In the genomic region with DNA sequence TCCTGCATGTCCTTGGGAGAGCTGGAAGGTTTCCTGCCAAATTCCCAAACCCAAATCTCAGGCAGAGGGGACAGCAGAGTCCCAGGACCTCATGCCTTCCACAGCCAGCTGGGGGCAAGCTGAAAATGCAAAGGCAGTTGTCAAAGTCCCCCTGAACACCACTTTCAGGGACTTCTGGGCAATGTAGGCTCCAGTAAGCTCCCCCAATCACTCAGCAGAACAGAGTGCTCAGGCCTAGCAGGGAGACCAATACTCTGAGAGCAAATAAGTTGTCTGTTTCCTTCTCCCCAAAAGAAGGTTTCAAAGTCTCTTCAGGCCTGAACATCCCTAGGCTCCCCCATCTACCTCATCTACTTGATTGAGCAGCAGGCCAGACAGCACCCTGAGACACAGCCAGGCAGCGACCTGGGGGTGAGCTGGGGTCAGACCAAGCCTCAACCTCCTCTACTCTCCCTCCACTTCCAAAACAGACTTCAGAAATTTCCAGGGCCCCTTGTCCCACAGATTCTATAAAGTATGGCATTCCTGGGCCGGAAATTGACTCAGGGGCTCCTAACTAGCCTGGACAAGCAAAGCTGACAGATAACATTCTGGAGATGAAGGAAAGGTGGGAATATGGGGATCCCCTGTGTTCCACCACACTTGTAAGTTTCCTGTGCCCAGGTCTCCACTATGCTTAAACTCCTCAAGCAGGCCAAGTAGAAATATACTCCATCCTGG, we compare ENCODE assay signal across 8 cellular contexts. TPM values are rescaled to one million over a fixed set of nuclear protein-coding genes. Genes with fewer than 3 reads are reported as not detected.
A peak's percentile ranks its signal among the peaks of the same experiment; 100 is the strongest.
DNase-seq lines count a peak whose midpoint lies in the region; ATAC-seq and TF ChIP-seq lines count a peak whose summit lies in the region.

No MANE protein-coding gene starts in this region.

- peak overlapping the region; percentile 88; the same call in 1 of the 2 replicates for H3K9ac ChIP-seq in ES-I3 (ENCODE audit: low read depth, low read length)
- peak overlapping the region; percentile 89 for H3K9ac ChIP-seq in SU-DHL-6 (ENCODE audit: low read length)

- no peak for DNase-seq in fibroblast of mammary gland (ENCODE audit: low read depth)
- DNase-seq in psoas muscle = no peak
- DNase-seq in NCI-H1105 treated with DMSO at 0.1 percent for 48 hours (lab: John Stamatoyannopoulos, UW) = no peak
- DNase-seq in HuH-7.5 (ENCODE audit: low spot score) = no peak
- DNase-seq in GM19240 (ENCODE audit: insufficient read length, low spot score) = no peak
- DNase-seq in NCI-H1930 (lab: John Stamatoyannopoulos, UW) = no peak

- H3K4me2 ChIP-seq in SU-DHL-6 (ENCODE audit: low read depth, low read length, poor library complexity, severe bottlenecking) = peak overlapping the region; percentile 94

- H3K79me2 ChIP-seq in SU-DHL-6 (ENCODE audit: insufficient read depth, low read length) = no peaks in the 10 kb centered on the region

- no peak overlapping the region for H2AFZ ChIP-seq in SU-DHL-6 (ENCODE audit: low read depth, low read length, severe bottlenecking)

- H3K9me2 ChIP-seq in SU-DHL-6 (replicated peaks; ENCODE audit: insufficient read depth, low read length) = no peaks in the 10 kb centered on the region

- 43 to 53% (median 47%) methylated on average over 2 of the region's 2 CpGs for WGBS in psoas muscle, 3 donors

- no peaks in the 10 kb centered on the region for H4K20me1 ChIP-seq in SU-DHL-6 (ENCODE audit: low read depth, low read length)

- H3K36me3 ChIP-seq in ES-I3 (ENCODE audit: insufficient read depth, low read length) (no peaks in the 10 kb centered on the region), SU-DHL-6 (ENCODE audit: low read length) (no peaks in the 10 kb centered on the region), psoas muscle (ENCODE audit: insufficient read depth in 1 of 2, low read depth in 1 of 2) (no peaks in the 10 kb centered on the region)

- H3K9me3 ChIP-seq in ES-I3 (ENCODE audit: control insufficient read depth, insufficient read depth, low read length) (no peaks in the 10 kb centered on the region), SU-DHL-6 (ENCODE audit: insufficient read depth, low read length) (no peaks in the 10 kb centered on the region), psoas muscle (no peaks in the 10 kb centered on the region)

- TF ChIP-seq CTCF in SU-DHL-6 (IDR thresholded peaks at IDR 0.05; ENCODE audit: insufficient read depth, low read length, poor library complexity, severe bottlenecking) (no peak), fibroblast of mammary gland (conservative IDR thresholded peaks at IDR 0.05; ENCODE audit: control insufficient read depth, insufficient read depth, low read depth, low read length) (no peak), psoas muscle (IDR thresholded peaks at IDR 0.05) (no peak)

- no peak for ATAC-seq in psoas muscle

- H3K27ac ChIP-seq in SU-DHL-6 (ENCODE audit: low read depth, low read length) (no peak overlapping the region), psoas muscle (peak overlapping the region; percentile 92)

- H3K27me3 ChIP-seq in SU-DHL-6 (ENCODE audit: low read length) = no peaks in the 10 kb centered on the region
- H3K27me3 ChIP-seq in psoas muscle (ENCODE audit: insufficient read depth in 3 of 3, low read length in 2 of 3) = no peaks in the 10 kb centered on the region

- H3K4me1 ChIP-seq in ES-I3 (ENCODE audit: insufficient read depth, low read length) = peaks cover 20% of the 10 kb centered on the region
- peaks cover 64% of the 10 kb centered on the region for H3K4me1 ChIP-seq in psoas muscle

- intact Hi-C loops in psoas muscle (cut with DNase I) = loop anchor here (5.0 kb wide), 1 partner anchor 36 kb away; no protein-coding TSS in a partner anchor

- H3K4me3 ChIP-seq in SU-DHL-6 (ENCODE audit: insufficient read depth, low read length, poor library complexity, severe bottlenecking) (no peak overlapping the region), fibroblast of mammary gland (ENCODE audit: control insufficient read depth, low read depth, low read length) (peak overlapping the region; percentile 60), psoas muscle (peak overlapping the region; percentile 78)

- no peaks in the 10 kb centered on the region for H3F3A ChIP-seq in SU-DHL-6 (ENCODE audit: insufficient read depth)

RNA-seq across cellular contexts. Expression of a gene that starts 1.9 kb away (rescaled TPM):
- total RNA-seq in psoas muscle = 10 to 100 TPM in 1 of 4 donors, 1 to 10 TPM in 3; 5.2 to 14.3 (median 7.7) TPM
- polyA plus RNA-seq in psoas muscle = 10 to 100 TPM in 1 of 3 donors, 1 to 10 TPM in 2; 2.3 to 17.0 (median 3.8) TPM
